22 cellular contexts compared by ENCODE assay signal in the genomic region with DNA sequence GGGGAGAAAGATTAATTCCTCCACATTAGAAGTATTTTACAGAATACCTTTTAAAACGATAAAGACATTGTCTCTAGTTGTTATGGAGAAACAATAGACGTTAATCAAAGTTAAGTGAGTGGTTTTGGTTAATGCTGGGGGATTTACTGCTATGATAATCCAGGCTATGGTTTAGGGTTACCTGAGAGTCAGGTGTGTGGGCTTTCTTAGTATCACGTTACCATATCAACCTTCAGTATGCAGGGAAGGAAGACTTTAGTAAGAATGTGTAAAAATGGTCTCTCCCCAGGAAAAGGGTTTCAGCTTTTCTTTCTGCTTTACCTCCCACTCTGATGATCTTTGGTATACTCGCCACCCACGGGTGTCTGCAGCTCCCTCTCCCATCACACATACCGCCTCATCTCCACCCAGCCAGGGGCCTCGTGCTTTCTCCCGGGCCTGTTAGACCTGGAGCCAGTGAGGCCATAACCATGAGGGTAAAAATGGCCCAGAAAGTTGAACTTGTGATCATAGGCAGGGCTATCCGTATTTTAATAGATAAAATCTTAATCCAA. TPM values are rescaled to one million over a fixed set of nuclear protein-coding genes. Genes with fewer than 3 reads are reported as not detected.
DNase-seq lines count a peak whose midpoint lies in the region; ATAC-seq and TF ChIP-seq lines count a peak whose summit lies in the region.
"Had no signal": no experiment of that assay in that cellular context is flagged by ENCODE, and none has a peak within 500 bp of the region (broad histone marks: within the 10 kb centered on the region; RNA-seq: fewer than 3 reads in every experiment).

No MANE protein-coding gene starts in this region.

- peaks cover 31% of the 10 kb centered on the region for H3K4me1 ChIP-seq in adipocyte (ENCODE audit: control insufficient read depth, insufficient read depth, low read length)
- peaks cover 5% of the 10 kb centered on the region for H3K4me1 ChIP-seq in upper lobe of right lung

- peaks cover 22% of the 10 kb centered on the region for H3K4me1 Mint-ChIP-seq in activated CD8-positive, alpha-beta T cell treated with anti-CD3 and anti-CD28 coated beads for 36 hours (ENCODE audit: low read depth)
- peaks cover 18% of the 10 kb centered on the region for H3K4me1 Mint-ChIP-seq in activated CD8-positive, alpha-beta T cell treated with anti-CD3 and anti-CD28 coated beads, Interleukin-2, amount 10 ng/mL, durations not matched to agents 7 days and 5 days (ENCODE audit: low read depth)
- peaks cover 41% of the 10 kb centered on the region for H3K4me1 Mint-ChIP-seq in nephron

- no peak overlapping the region for H3K27ac ChIP-seq in upper lobe of right lung
- H3K27ac ChIP-seq: Peyer's patch, SJCRH30, spleen had no signal

- CTCF ChIA-PET in activated CD8-positive, alpha-beta T cell treated with anti-CD3 and anti-CD28 coated beads for 36 hours (lab: Charles Lee): interaction anchor here (0.7 to 1.4 kb wide), 2 partner anchors 51 to 258 kb away, joined by 3 to 4 read pairs; no protein-coding TSS in a partner anchor
- CTCF ChIA-PET in activated CD8-positive, alpha-beta T cell treated with anti-CD3 and anti-CD28 coated beads, Interleukin-2, amount 10 ng/mL, durations not matched to agents 7 days and 5 days (lab: Charles Lee): no interaction called here

- no peaks in the 10 kb centered on the region for H3K9me3 ChIP-seq in adipocyte (ENCODE audit: control insufficient read depth, low read length)
- no peaks in the 10 kb centered on the region for H3K9me3 ChIP-seq in upper lobe of right lung
- H3K9me3 ChIP-seq: Peyer's patch, SJCRH30, spleen, transverse colon had no signal

- POLR2A ChIA-PET in activated CD8-positive, alpha-beta T cell treated with anti-CD3 and anti-CD28 coated beads for 36 hours (lab: Charles Lee): no interaction called here
- POLR2A ChIA-PET in activated CD8-positive, alpha-beta T cell treated with anti-CD3 and anti-CD28 coated beads, Interleukin-2, amount 10 ng/mL, durations not matched to agents 7 days and 5 days (lab: Charles Lee): no interaction called here

- ATAC-seq in activated CD8-positive, alpha-beta T cell treated with anti-CD3 and anti-CD28 coated beads for 36 hours: no peak
- no peak for ATAC-seq in activated CD8-positive, alpha-beta T cell treated with anti-CD3 and anti-CD28 coated beads, Interleukin-2, amount 10 ng/mL, durations not matched to agents 7 days and 5 days
- peak; percentile 59 for ATAC-seq in upper lobe of right lung

- H3K36me3 ChIP-seq in adipocyte (ENCODE audit: control insufficient read depth, insufficient read depth, low read length, severe bottlenecking) (no peaks in the 10 kb centered on the region), upper lobe of right lung (no peaks in the 10 kb centered on the region)
- H3K36me3 ChIP-seq: Peyer's patch, SJCRH30, spleen, transverse colon had no signal

- H3K27ac Mint-ChIP-seq in activated CD8-positive, alpha-beta T cell treated with anti-CD3 and anti-CD28 coated beads for 36 hours: peak overlapping the region; percentile 27
- H3K27ac Mint-ChIP-seq in activated CD8-positive, alpha-beta T cell treated with anti-CD3 and anti-CD28 coated beads, Interleukin-2, amount 10 ng/mL, durations not matched to agents 7 days and 5 days: no peak overlapping the region
- H3K27ac Mint-ChIP-seq in nephron: peak overlapping the region; percentile 52 to 84 (median 58)
- H3K27ac Mint-ChIP-seq: activated naive CD8-positive, alpha-beta T cell treated with anti-CD3 and anti-CD28 coated beads for 36 hours had no signal

- H3K27me3 Mint-ChIP-seq in activated CD8-positive, alpha-beta T cell treated with anti-CD3 and anti-CD28 coated beads for 36 hours: no peaks in the 10 kb centered on the region
- peaks cover 13% of the 10 kb centered on the region for H3K27me3 Mint-ChIP-seq in activated CD8-positive, alpha-beta T cell treated with anti-CD3 and anti-CD28 coated beads, Interleukin-2, amount 10 ng/mL, durations not matched to agents 7 days and 5 days (ENCODE audit: low read depth)
- no peaks in the 10 kb centered on the region for H3K27me3 Mint-ChIP-seq in nephron (ENCODE audit: low read depth)
- H3K27me3 Mint-ChIP-seq: activated naive CD8-positive, alpha-beta T cell treated with anti-CD3 and anti-CD28 coated beads for 36 hours; CD4-positive, alpha-beta memory T cell had no signal

- H3K36me3 Mint-ChIP-seq in activated CD8-positive, alpha-beta T cell treated with anti-CD3 and anti-CD28 coated beads for 36 hours (ENCODE audit: low read depth): no peaks in the 10 kb centered on the region
- peaks cover 4% of the 10 kb centered on the region for H3K36me3 Mint-ChIP-seq in activated CD8-positive, alpha-beta T cell treated with anti-CD3 and anti-CD28 coated beads, Interleukin-2, amount 10 ng/mL, durations not matched to agents 7 days and 5 days (ENCODE audit: low read depth)
- no peaks in the 10 kb centered on the region for H3K36me3 Mint-ChIP-seq in nephron (ENCODE audit: low read depth)
- H3K36me3 Mint-ChIP-seq: activated naive CD8-positive, alpha-beta T cell treated with anti-CD3 and anti-CD28 coated beads for 36 hours; CD4-positive, alpha-beta memory T cell had no signal

- intact Hi-C loops in activated CD8-positive, alpha-beta T cell treated with anti-CD3 and anti-CD28 coated beads for 36 hours (cut with micrococcal nuclease): no loop called here
- intact Hi-C loops in upper lobe of right lung (cut with DNase I): no loop called here

- peak overlapping the region; percentile 47 for H3K9ac ChIP-seq in adipocyte (ENCODE audit: low read length)

- no peak for TF ChIP-seq CTCF in activated CD8-positive, alpha-beta T cell treated with anti-CD3 and anti-CD28 coated beads for 36 hours (IDR thresholded peaks at IDR 0.05)
- TF ChIP-seq CTCF in nephron (IDR thresholded peaks at IDR 0.05; ENCODE audit: unreplicated experiment in 3 of 3) (no peak), upper lobe of right lung (IDR thresholded peaks at IDR 0.05) (no peak)

- H3K27me3 ChIP-seq in adipocyte (replicated peaks; ENCODE audit: control insufficient read depth, insufficient read depth, low read length): no peaks in the 10 kb centered on the region
- no peaks in the 10 kb centered on the region for H3K27me3 ChIP-seq in upper lobe of right lung
- H3K27me3 ChIP-seq: Peyer's patch, SJCRH30, spleen, transverse colon had no signal

- H3K4me3 ChIP-seq in adipocyte (ENCODE audit: low read length) (no peak overlapping the region), upper lobe of right lung (no peak overlapping the region)
- H3K4me3 ChIP-seq: lung, Peyer's patch, SJCRH30, spleen, transverse colon had no signal

- no peak for DNase-seq in activated CD8-positive, alpha-beta T cell treated with anti-CD3 and anti-CD28 coated beads for 36 hours
- DNase-seq in activated CD8-positive, alpha-beta T cell treated with anti-CD3 and anti-CD28 coated beads, Interleukin-2, amount 10 ng/mL, durations not matched to agents 7 days and 5 days: no peak
- DNase-seq in adipocyte (ENCODE audit: low read depth) (no peak), upper lobe of right lung (no peak), globus pallidus (ENCODE audit: low spot score) (no peak), NCI-H345 treated with DMSO at 0.1 percent for 48 hours (lab: John Stamatoyannopoulos, UW; ENCODE audit: unreplicated experiment) (no peak)
- no peak for DNase-seq in activated T-cell treated with anti-CD3 and anti-CD28 coated beads, Interleukin-2, amount 50 U/mL, for 48 hours
- DNase-seq: activated CD4-positive, alpha-beta T cell treated with anti-CD3 and anti-CD28 coated beads for 1 hour; activated naive CD8-positive, alpha-beta T cell treated with anti-CD3 and anti-CD28 coated beads for 36 hours; AML-193; CD4-positive, alpha-beta memory T cell; islet precursor cell; NCI-H1436; NCI-H2107; Peyer's patch; spleen; stimulated activated CD4-positive, alpha-beta T cell treated with anti-CD3 and anti-CD28 coated beads, Interleukin-4, amount 100 ng/mL, for 1 hour; stimulated activated naive CD4-positive, alpha-beta T cell; transverse colon had no signal

- no peak overlapping the region for H3K4me3 Mint-ChIP-seq in activated CD8-positive, alpha-beta T cell treated with anti-CD3 and anti-CD28 coated beads for 36 hours
- no peak overlapping the region for H3K4me3 Mint-ChIP-seq in activated CD8-positive, alpha-beta T cell treated with anti-CD3 and anti-CD28 coated beads, Interleukin-2, amount 10 ng/mL, durations not matched to agents 7 days and 5 days
- no peak overlapping the region for H3K4me3 Mint-ChIP-seq in nephron
- H3K4me3 Mint-ChIP-seq: activated naive CD8-positive, alpha-beta T cell treated with anti-CD3 and anti-CD28 coated beads for 36 hours; CD4-positive, alpha-beta memory T cell had no signal

- H3K9me3 Mint-ChIP-seq in activated CD8-positive, alpha-beta T cell treated with anti-CD3 and anti-CD28 coated beads for 36 hours: no peaks in the 10 kb centered on the region
- H3K9me3 Mint-ChIP-seq in activated CD8-positive, alpha-beta T cell treated with anti-CD3 and anti-CD28 coated beads, Interleukin-2, amount 10 ng/mL, durations not matched to agents 7 days and 5 days (ENCODE audit: insufficient read depth): no peaks in the 10 kb centered on the region
- H3K9me3 Mint-ChIP-seq in nephron: no peaks in the 10 kb centered on the region
- H3K9me3 Mint-ChIP-seq: activated naive CD8-positive, alpha-beta T cell treated with anti-CD3 and anti-CD28 coated beads for 36 hours; CD4-positive, alpha-beta memory T cell had no signal

RNA-seq across cellular contexts. Expression of gene WDFY2, which starts 45.6 kb away (rescaled TPM):
- total RNA-seq in activated CD8-positive, alpha-beta T cell treated with anti-CD3 and anti-CD28 coated beads for 36 hours: 10 to 100 TPM; 11.2 to 11.6 TPM
- total RNA-seq in activated CD8-positive, alpha-beta T cell treated with anti-CD3 and anti-CD28 coated beads, Interleukin-2, amount 10 ng/mL, durations not matched to agents 7 days and 5 days: 10 to 100 TPM; 11.3 TPM
- 13.1 TPM for total RNA-seq in upper lobe of right lung
